In the genomic region with DNA sequence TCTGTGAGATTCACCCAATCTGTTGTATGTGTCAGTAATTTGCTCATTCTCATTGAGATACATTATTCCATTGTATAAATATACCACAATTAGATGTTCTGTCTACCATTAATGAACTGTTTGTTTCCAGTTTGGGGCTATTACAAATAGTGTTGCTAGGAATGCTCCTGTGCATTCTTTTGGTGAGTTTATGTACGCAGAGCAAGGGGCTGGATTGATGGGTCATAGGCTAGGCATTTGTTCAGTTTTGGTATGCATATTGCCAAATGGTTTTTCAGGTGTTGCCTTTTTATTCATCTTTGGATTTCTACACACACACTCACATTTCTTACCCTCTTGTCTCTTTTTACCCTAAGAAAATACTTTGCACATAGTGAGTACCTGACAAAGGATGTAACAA, we compare ENCODE assay signal across 24 cellular contexts.
DNase-seq lines count a peak whose midpoint lies in the region; ATAC-seq and TF ChIP-seq lines count a peak whose summit lies in the region.
"Had no signal": no experiment of that assay in that cellular context is flagged by ENCODE, and none has a peak within 500 bp of the region (broad histone marks: within the 10 kb centered on the region; RNA-seq: fewer than 3 reads in every experiment).

No MANE protein-coding gene starts in this region.

- no peak overlapping the region for H3K18ac ChIP-seq in IMR-90 (ENCODE audit: low read depth, low read length)

- no peak overlapping the region for H2AFZ ChIP-seq in IMR-90 (replicated peaks; ENCODE audit: low read length, poor library complexity)
- H2AFZ ChIP-seq: GM23248 had no signal

- H3K9me3 ChIP-seq in IMR-90 (ENCODE audit: control insufficient read depth, insufficient read depth, low read length), result no peaks in the 10 kb centered on the region

- H3K79me1 ChIP-seq in IMR-90 (ENCODE audit: low read depth in 1 of 2, low read length in 2 of 2), result no peaks in the 10 kb centered on the region

- no peak for TF ChIP-seq POLR2A in IMR-90 (IDR thresholded peaks at IDR 0.05; ENCODE audit: low read depth, low read length)

- TF ChIP-seq CTCF in AG10803 (conservative IDR thresholded peaks at IDR 0.05; ENCODE audit: low read length) (no peak), IMR-90 (conservative IDR thresholded peaks at IDR 0.05; ENCODE audit: low read depth, low read length) (no peak), endothelial cell (IDR thresholded peaks at IDR 0.05; ENCODE audit: unreplicated experiment) (no peak), GM13976 (IDR thresholded peaks at IDR 0.05; ENCODE audit: borderline replicate concordance, control extremely low read depth, extremely low read depth, insufficient read depth, missing control alignments) (no peak)

- H4K20me1 ChIP-seq in IMR-90 (ENCODE audit: insufficient read depth, low read length), result no peaks in the 10 kb centered on the region
- H4K20me1 ChIP-seq: BLaER1 had no signal

- POLR2A ChIA-PET in IMR-90 (lab: Charles Lee; ENCODE audit: unreplicated experiment), result no interaction called here

- intact Hi-C loops in IMR-90 (cut with micrococcal nuclease), result no loop called here

- H3K9me1 ChIP-seq in IMR-90 (ENCODE audit: insufficient read depth, low read length), result no peaks in the 10 kb centered on the region

- H2BK20ac ChIP-seq in IMR-90 (ENCODE audit: low read depth, low read length), result no peak overlapping the region

- H3K36me3 ChIP-seq in IMR-90 (ENCODE audit: control insufficient read depth, insufficient read depth, low read length), result no peaks in the 10 kb centered on the region
- H3K36me3 ChIP-seq: BLaER1, Peyer's patch had no signal

- H3K4me3 Mint-ChIP-seq in endothelial cell (ENCODE audit: unreplicated experiment), result no peak overlapping the region
- no peak overlapping the region for H3K4me3 Mint-ChIP-seq in T-helper 2 cell treated with Interferon-gamma antibody and Interleukin-4, amounts not matched to agents 5 μg/mL and 100 μg/mL, for 36 hours
- H3K4me3 Mint-ChIP-seq: CD4-positive, CD25-positive, alpha-beta regulatory T cell had no signal

- CTCF ChIA-PET in IMR-90 (lab: Yijun Ruan, JAX), result no interaction called here

- H3K9ac ChIP-seq in IMR-90 (ENCODE audit: low read depth, low read length), result no peak overlapping the region
- H3K9ac ChIP-seq: BLaER1, GM23248 had no signal

- no peak overlapping the region for H2BK120ac ChIP-seq in IMR-90 (ENCODE audit: low read depth, low read length)

- dilution Hi-C loops in IMR-90 (cut with HindIII; ENCODE audit: low sequenced_read_pairs, unreplicated experiment), result no loop called here

- no CpG with 5 or more reads among the region's 1 CpG for WGBS in IMR-90 (ENCODE audit: extremely low coverage in 2 of 2, insufficient read length in 1 of 2), 2 experiments

- no peak overlapping the region for H3K14ac ChIP-seq in IMR-90 (replicated peaks; ENCODE audit: low read depth, low read length)

- no peak overlapping the region for H4K8ac ChIP-seq in IMR-90 (ENCODE audit: low read depth in 2 of 2, low read length in 2 of 2)

- no peak overlapping the region for H2BK15ac ChIP-seq in IMR-90 (ENCODE audit: low read depth, low read length)

- H3K4ac ChIP-seq in IMR-90 (ENCODE audit: low read depth, low read length), result no peak overlapping the region

- no peaks in the 10 kb centered on the region for H3K9me3 Mint-ChIP-seq in endothelial cell (ENCODE audit: unreplicated experiment)
- H3K9me3 Mint-ChIP-seq in T-helper 2 cell treated with Interferon-gamma antibody and Interleukin-4, amounts not matched to agents 5 μg/mL and 100 μg/mL, for 36 hours, result peaks cover 16% of the 10 kb centered on the region

- BruUV-seq in IMR-90 (replicated peaks; lab: Mats Ljungman, UMichigan), result no TSS peak

- no peak overlapping the region for H2AK5ac ChIP-seq in IMR-90 (ENCODE audit: low read depth, low read length)

- peaks cover 2% of the 10 kb centered on the region for H3K4me1 Mint-ChIP-seq in endothelial cell (ENCODE audit: unreplicated experiment)
- no peaks in the 10 kb centered on the region for H3K4me1 Mint-ChIP-seq in T-helper 2 cell treated with Interferon-gamma antibody and Interleukin-4, amounts not matched to agents 5 μg/mL and 100 μg/mL, for 36 hours (ENCODE audit: low read depth)
- H3K4me1 Mint-ChIP-seq: CD4-positive, CD25-positive, alpha-beta regulatory T cell had no signal

- H3K27ac Mint-ChIP-seq in endothelial cell (ENCODE audit: unreplicated experiment), result no peak overlapping the region
- H3K27ac Mint-ChIP-seq in T-helper 2 cell treated with Interferon-gamma antibody and Interleukin-4, amounts not matched to agents 5 μg/mL and 100 μg/mL, for 36 hours, result no peak overlapping the region
- H3K27ac Mint-ChIP-seq: CD4-positive, CD25-positive, alpha-beta regulatory T cell had no signal

- H3K27me3 Mint-ChIP-seq in endothelial cell (ENCODE audit: unreplicated experiment), result peaks cover 1% of the 10 kb centered on the region
- peaks cover under 1% of the 10 kb centered on the region for H3K27me3 Mint-ChIP-seq in T-helper 2 cell treated with Interferon-gamma antibody and Interleukin-4, amounts not matched to agents 5 μg/mL and 100 μg/mL, for 36 hours (ENCODE audit: low read depth)
- H3K27me3 Mint-ChIP-seq: CD4-positive, CD25-positive, alpha-beta regulatory T cell had no signal

- no peak overlapping the region for H3K4me3 ChIP-seq in AG10803 (ENCODE audit: low read length)
- H3K4me3 ChIP-seq in IMR-90 (ENCODE audit: insufficient read depth, low read depth, low read length), result no peak overlapping the region
- H3K4me3 ChIP-seq: BLaER1, GM23248, Peyer's patch, SK-N-MC had no signal

- no peak overlapping the region for H3K27ac ChIP-seq in IMR-90 (ENCODE audit: insufficient read depth, low read length)
- H3K27ac ChIP-seq: BLaER1, GM23248, Peyer's patch, SK-N-MC had no signal

- H3K4me2 ChIP-seq in IMR-90 (ENCODE audit: low read depth, low read length), result no peak overlapping the region
- H3K4me2 ChIP-seq: BLaER1 had no signal

- H2AK9ac ChIP-seq in IMR-90 (replicated peaks; ENCODE audit: low read depth, low read length, poor library complexity), result no peak overlapping the region

- no peaks in the 10 kb centered on the region for H3K4me1 ChIP-seq in IMR-90 (ENCODE audit: control insufficient read depth, insufficient read depth, low read length)
- H3K4me1 ChIP-seq: Peyer's patch had no signal

- no peak for ATAC-seq in IMR-90 (ENCODE audit: low read depth)

- no peak overlapping the region for H4K5ac ChIP-seq in IMR-90 (ENCODE audit: low read depth, low read length)

- DNase-seq in AG10803 (ENCODE audit: low read depth), result peak; percentile 28
- DNase-seq in IMR-90, result peak; percentile 16
- peak; percentile 43 for DNase-seq in astrocyte of the hippocampus (ENCODE audit: low read depth, low spot score)
- peak; percentile 41 for DNase-seq in kidney tubule cell (ENCODE audit: low spot score)
- no peak for DNase-seq in endothelial cell (ENCODE audit: low spot score)
- DNase-seq in T-helper 2 cell treated with Interferon-gamma antibody and Interleukin-4, amounts not matched to agents 5 μg/mL and 100 μg/mL, for 36 hours (ENCODE audit: low spot score), result no peak
- no peak for DNase-seq in ureter (ENCODE audit: low spot score)
- no peak for DNase-seq in GM13976 (ENCODE audit: low spot score)
- DNase-seq: CD4-positive, CD25-positive, alpha-beta regulatory T cell; DMS153; GM23248; H7; KG1; NCI-H1048; NCI-H1417; NCI-H1694 treated with DMSO at 0.1 percent for 48 hours; NCI-H2081; NCI-H226; NCI-H510A; NCI-H69; Peyer's patch; SIG-M5 had no signal

- H2BK5ac ChIP-seq in IMR-90 (ENCODE audit: low read depth, low read length, poor library complexity, severe bottlenecking), result no peak overlapping the region

- no peak for TF ChIP-seq RAD21 in IMR-90 (IDR thresholded peaks at IDR 0.05; ENCODE audit: low read length)

- no peaks in the 10 kb centered on the region for H3K27me3 ChIP-seq in IMR-90 (ENCODE audit: control insufficient read depth, insufficient read depth, low read length)
- H3K27me3 ChIP-seq: BLaER1, Peyer's patch had no signal

- no peak overlapping the region for H3K56ac ChIP-seq in IMR-90 (ENCODE audit: extremely low read depth, insufficient read depth, low read length)

- H3K23ac ChIP-seq in IMR-90 (ENCODE audit: low read depth, low read length), result no peak overlapping the region

- in situ Hi-C loops in IMR-90 (cut with MboI; ENCODE audit: low sequenced_read_pairs), result no loop called here
- in situ Hi-C loops in GM13976 (cut with MboI; ENCODE audit: low sequenced_read_pairs, unreplicated experiment), result no loop called here

- H3K36me3 Mint-ChIP-seq in endothelial cell (ENCODE audit: low read depth, unreplicated experiment), result peaks cover 11% of the 10 kb centered on the region
- H3K36me3 Mint-ChIP-seq in T-helper 2 cell treated with Interferon-gamma antibody and Interleukin-4, amounts not matched to agents 5 μg/mL and 100 μg/mL, for 36 hours (ENCODE audit: low read depth), result no peaks in the 10 kb centered on the region

- no peak overlapping the region for H4K91ac ChIP-seq in IMR-90 (ENCODE audit: insufficient read depth, low read depth, low read length)

TF ChIP-seq in IMR-90, 13 proteins besides CTCF, POLR2A, EP300 and RAD21 (continues in another document):
- TF ChIP-seq SMC3 (IDR thresholded peaks at IDR 0.05; ENCODE audit: low read depth, low read length), result no peak
- TF ChIP-seq FOS (IDR thresholded peaks at IDR 0.05; ENCODE audit: low read depth, low read length), result no peak
- TF ChIP-seq, protein P1, sequence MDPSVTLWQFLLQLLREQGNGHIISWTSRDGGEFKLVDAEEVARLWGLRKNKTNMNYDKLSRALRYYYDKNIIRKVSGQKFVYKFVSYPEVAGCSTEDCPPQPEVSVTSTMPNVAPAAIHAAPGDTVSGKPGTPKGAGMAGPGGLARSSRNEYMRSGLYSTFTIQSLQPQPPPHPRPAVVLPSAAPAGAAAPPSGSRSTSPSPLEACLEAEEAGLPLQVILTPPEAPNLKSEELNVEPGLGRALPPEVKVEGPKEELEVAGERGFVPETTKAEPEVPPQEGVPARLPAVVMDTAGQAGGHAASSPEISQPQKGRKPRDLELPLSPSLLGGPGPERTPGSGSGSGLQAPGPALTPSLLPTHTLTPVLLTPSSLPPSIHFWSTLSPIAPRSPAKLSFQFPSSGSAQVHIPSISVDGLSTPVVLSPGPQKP (IDR thresholded peaks at IDR 0.05; ENCODE audit: borderline replicate concordance, low read depth, low read length), result no peak
- no peak for TF ChIP-seq MXI1 (IDR thresholded peaks at IDR 0.05; ENCODE audit: borderline replicate concordance, low read depth, low read length)
- no peak for TF ChIP-seq RFX5 (IDR thresholded peaks at IDR 0.05; ENCODE audit: low read depth, low read length)
- TF ChIP-seq MAZ (IDR thresholded peaks at IDR 0.05; ENCODE audit: borderline replicate concordance, low read depth, low read length), result no peak
- TF ChIP-seq, protein P2, sequence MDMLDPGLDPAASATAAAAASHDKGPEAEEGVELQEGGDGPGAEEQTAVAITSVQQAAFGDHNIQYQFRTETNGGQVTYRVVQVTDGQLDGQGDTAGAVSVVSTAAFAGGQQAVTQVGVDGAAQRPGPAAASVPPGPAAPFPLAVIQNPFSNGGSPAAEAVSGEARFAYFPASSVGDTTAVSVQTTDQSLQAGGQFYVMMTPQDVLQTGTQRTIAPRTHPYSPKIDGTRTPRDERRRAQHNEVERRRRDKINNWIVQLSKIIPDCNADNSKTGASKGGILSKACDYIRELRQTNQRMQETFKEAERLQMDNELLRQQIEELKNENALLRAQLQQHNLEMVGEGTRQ (IDR thresholded peaks at IDR 0.05; ENCODE audit: low read depth, low read length), result no peak
- no peak for TF ChIP-seq BHLHE40 (IDR thresholded peaks at IDR 0.05; ENCODE audit: low read depth, low read length)

Comparison
In these comparisons a context has a peak if more than half of its experiments do, and no peak if none do; other contexts are left out.
1. DNase-seq: peak in AG10803 (single experiment), IMR-90 (single experiment), astrocyte of the hippocampus (single experiment) and kidney tubule cell (single experiment); none in endothelial cell (single experiment), T-helper 2 cell treated with Interferon-gamma antibody and Interleukin-4, amounts not matched to agents 5 μg/mL and 100 μg/mL, for 36 hours (single experiment), ureter (single experiment) and GM13976 (single experiment).